10 cellular contexts compared by ENCODE assay signal in genomic region chr9:536597-537511, GRCh38. TPM values are rescaled to one million over a fixed set of nuclear protein-coding genes. Genes with fewer than 3 reads are reported as not detected.
DNase-seq lines count a peak whose midpoint lies in the region; ATAC-seq lines count a peak whose summit lies in the region.
"Had no signal": no experiment of that assay in that cellular context is flagged by ENCODE, and none has a peak within 500 bp of the region (broad histone marks: within the 10 kb centered on the region; RNA-seq: fewer than 3 reads in every experiment).

No MANE protein-coding gene starts in this region.

- H3K4me3 ChIP-seq in BLaER1 treated with 17β-estradiol and CSF1 and Interleukin-3, amounts not matched to agents 10 nM and 100 nM, result no peak overlapping the region

- H3K27me3 ChIP-seq in BLaER1 treated with 17β-estradiol and CSF1 and Interleukin-3, amounts not matched to agents 10 nM and 100 nM, result no peaks in the 10 kb centered on the region

- H3K27ac ChIP-seq in BLaER1 treated with 17β-estradiol and CSF1 and Interleukin-3, amounts not matched to agents 10 nM and 100 nM, result peak overlapping the region in 2 of 11 experiments; percentile 25 to 33; a peak in 1 of 22 replicates

- no peaks in the 10 kb centered on the region for H3K36me3 ChIP-seq in BLaER1 treated with 17β-estradiol and CSF1 and Interleukin-3, amounts not matched to agents 10 nM and 100 nM

- no peaks in the 10 kb centered on the region for H4K20me1 ChIP-seq in BLaER1 treated with 17β-estradiol and CSF1 and Interleukin-3, amounts not matched to agents 10 nM and 100 nM

- H3K27ac Mint-ChIP-seq in activated naive CD8-positive, alpha-beta T cell treated with anti-CD3 and anti-CD28 coated beads, Interleukin-2, amount 50 U/mL, for 24 hours, result no peak overlapping the region

- peak overlapping the region in 1 of 11 experiments; percentile 50; a peak in 1 of 22 replicates for H3K9ac ChIP-seq in BLaER1 treated with 17β-estradiol and CSF1 and Interleukin-3, amounts not matched to agents 10 nM and 100 nM

- H3K9me3 ChIP-seq in BLaER1 treated with 17β-estradiol and CSF1 and Interleukin-3, amounts not matched to agents 10 nM and 100 nM (replicated peaks in 1 of 11), result peaks cover 3 to 17% (median 7%) of the 10 kb centered on the region in 11 experiments; a peak in 14 of 22 replicates

- no peaks in the 10 kb centered on the region for H3K9me3 Mint-ChIP-seq in activated naive CD8-positive, alpha-beta T cell treated with anti-CD3 and anti-CD28 coated beads, Interleukin-2, amount 50 U/mL, for 24 hours

- peak overlapping the region; percentile 25 for H3K4me3 Mint-ChIP-seq in activated naive CD8-positive, alpha-beta T cell treated with anti-CD3 and anti-CD28 coated beads, Interleukin-2, amount 50 U/mL, for 24 hours

- peak overlapping the region; percentile 8 to 63 (median 42); a peak in 21 of 22 replicates for H3K4me2 ChIP-seq in BLaER1 treated with 17β-estradiol and CSF1 and Interleukin-3, amounts not matched to agents 10 nM and 100 nM

- no peaks in the 10 kb centered on the region for H3K36me3 Mint-ChIP-seq in activated naive CD8-positive, alpha-beta T cell treated with anti-CD3 and anti-CD28 coated beads, Interleukin-2, amount 50 U/mL, for 24 hours (ENCODE audit: low read depth)

- H3K4me1 ChIP-seq in BLaER1 treated with 17β-estradiol and CSF1 and Interleukin-3, amounts not matched to agents 10 nM and 100 nM, result peaks cover 6 to 15% (median 10%) of the 10 kb centered on the region in 10 experiments; a peak in 16 of 20 replicates

- H3K4me1 Mint-ChIP-seq in activated naive CD8-positive, alpha-beta T cell treated with anti-CD3 and anti-CD28 coated beads, Interleukin-2, amount 50 U/mL, for 24 hours, result peaks cover 11% of the 10 kb centered on the region

- DNase-seq in DMS 273 treated with DMSO at 0.1 percent for 48 hours (lab: John Stamatoyannopoulos, UW), result peak; percentile 41
- peak; percentile 10 for DNase-seq in NCI-H2107 treated with DMSO at 0.1 percent for 48 hours (lab: John Stamatoyannopoulos, UW; ENCODE audit: unreplicated experiment)
- DNase-seq in activated naive CD8-positive, alpha-beta T cell treated with anti-CD3 and anti-CD28 coated beads, Interleukin-2, amount 50 U/mL, for 24 hours, result no peak
- DNase-seq in AG08396 (ENCODE audit: low spot score), result no peak
- no peak for DNase-seq in mesenteric fat pad (ENCODE audit: low spot score)
- DNase-seq: cerebellar nuclear complex; stimulated activated CD4-positive, alpha-beta T cell treated with anti-CD3 and anti-CD28 coated beads, Interleukin-2, amount 100 ng/mL, for 48 hours had no signal

- no peak for ATAC-seq in activated naive CD8-positive, alpha-beta T cell treated with anti-CD3 and anti-CD28 coated beads, Interleukin-2, amount 50 U/mL, for 24 hours
- ATAC-seq in HG03095 (IDR thresholded peaks at IDR 0.05; ENCODE audit: unreplicated experiment) (no peak), GM21447 (IDR thresholded peaks at IDR 0.05; ENCODE audit: unreplicated experiment) (no peak)

- H3K27me3 Mint-ChIP-seq in activated naive CD8-positive, alpha-beta T cell treated with anti-CD3 and anti-CD28 coated beads, Interleukin-2, amount 50 U/mL, for 24 hours, result peaks cover 1% of the 10 kb centered on the region

RNA-seq across cellular contexts. Expression of gene KANK1, which starts 32.4 kb away (rescaled TPM):
- total RNA-seq in mesenteric fat pad, result 122 TPM

Comparison
In these comparisons a context has a peak if more than half of its experiments do, and no peak if none do; other contexts are left out.
1. DNase-seq: peak in DMS 273 treated with DMSO at 0.1 percent for 48 hours (single experiment) and NCI-H2107 treated with DMSO at 0.1 percent for 48 hours (single experiment); none in activated naive CD8-positive, alpha-beta T cell treated with anti-CD3 and anti-CD28 coated beads, Interleukin-2, amount 50 U/mL, for 24 hours (single experiment), AG08396 (single experiment) and mesenteric fat pad (single experiment).